Comparison of ENCODE assay signal across 14 cellular contexts in genomic region chrX:127038065-127038464, GRCh38.
DNase-seq lines count a peak whose midpoint lies in the region; ATAC-seq, FAIRE-seq and TF ChIP-seq lines count a peak whose summit lies in the region.
"Had no signal": no experiment of that assay in that cellular context is flagged by ENCODE, and none has a peak within 500 bp of the region (broad histone marks: within the 10 kb centered on the region; RNA-seq: fewer than 3 reads in every experiment).

No MANE protein-coding gene starts in this region.

- CTCF ChIA-PET in GM12878 (lab: Yijun Ruan, JAX): interaction anchor here (0.9 to 2.6 kb wide), 5 partner anchors 15 to 1907 kb away, joined by 3 to 12 read pairs (median 4); no protein-coding TSS in a partner anchor

- H3K36me3 ChIP-seq in Karpas-422 (ENCODE audit: insufficient read depth, low read length) (no peaks in the 10 kb centered on the region), GM12878 (ENCODE audit: control insufficient read depth in 2 of 2, insufficient read depth in 2 of 2, low read length in 1 of 2) (no peaks in the 10 kb centered on the region), mucosa of descending colon (ENCODE audit: low read depth) (no peaks in the 10 kb centered on the region)
- H3K36me3 ChIP-seq: upper lobe of left lung had no signal

- peak in 2 of 3 experiments; percentile 16 to 30; a peak in 2 of 6 replicates for TF ChIP-seq CTCF in GM12878 (IDR thresholded peaks at IDR 0.05 in 2 of 3, conservative IDR thresholded peaks at IDR 0.05 in 1 of 3; ENCODE audit: control insufficient read depth in 2 of 3, extremely low read depth in 1 of 3, insufficient read depth in 1 of 3, low read depth in 3 of 3, low read length in 3 of 3)
- TF ChIP-seq CTCF in nephron (IDR thresholded peaks at IDR 0.05; ENCODE audit: unreplicated experiment in 3 of 3): peak; percentile 35 to 55 (median 37)
- TF ChIP-seq CTCF in mucosa of descending colon (IDR thresholded peaks at IDR 0.05): no peak

- intact Hi-C loops in GM12878 (cut with micrococcal nuclease; ENCODE audit: unreplicated experiment): loop anchor here (5.0 kb wide), 1 partner anchor 266 kb away; no protein-coding TSS in a partner anchor
- intact Hi-C loops in mucosa of descending colon (cut with DNase I, micrococcal nuclease): no loop called here

- H3K27me3 ChIP-seq in Karpas-422 (ENCODE audit: low read length) (no peaks in the 10 kb centered on the region), GM12878 (replicated peaks in 1 of 2; ENCODE audit: control insufficient read depth in 2 of 2, insufficient read depth in 2 of 2, low read length in 1 of 2) (no peaks in the 10 kb centered on the region)
- H3K27me3 ChIP-seq: upper lobe of left lung had no signal

- no peaks in the 10 kb centered on the region for H3K79me2 ChIP-seq in Karpas-422 (ENCODE audit: low read length)
- no peaks in the 10 kb centered on the region for H3K79me2 ChIP-seq in GM12878 (ENCODE audit: control insufficient read depth, insufficient read depth, low read length)

- 0% methylated on average over 1 of the region's 1 CpG for WGBS in GM12878 (ENCODE audit: insufficient coverage, insufficient replicate concordance, low lambda C conversion rate, missing lambda C conversion rate)

- no peak for TF ChIP-seq POLR2A in GM12878 (IDR thresholded peaks at IDR 0.05; ENCODE audit: low read depth, low read length)
- TF ChIP-seq POLR2A in GM18505 (IDR thresholded peaks at IDR 0.05; ENCODE audit: borderline replicate concordance, extremely low read depth, insufficient read depth, insufficient read length): no peak

- in situ Hi-C loops in GM12878 (cut with MboI): no loop called here

- peak; percentile 39 for TF ChIP-seq RAD21 in GM12878 (IDR thresholded peaks at IDR 0.05; ENCODE audit: insufficient read depth, low read depth, low read length)

- H3K4me1 ChIP-seq in Karpas-422 (ENCODE audit: low read length): no peaks in the 10 kb centered on the region
- no peaks in the 10 kb centered on the region for H3K4me1 ChIP-seq in GM12878 (ENCODE audit: control insufficient read depth, insufficient read depth, low read length)
- no peaks in the 10 kb centered on the region for H3K4me1 ChIP-seq in mucosa of descending colon (ENCODE audit: low read depth)
- H3K4me1 ChIP-seq: upper lobe of left lung had no signal

- DNase-seq in NCI-H2196 (lab: John Stamatoyannopoulos, UW; ENCODE audit: unreplicated experiment) (peak; percentile 0), NCI-H2196 treated with DMSO at 0.1 percent for 48 hours (lab: John Stamatoyannopoulos, UW; ENCODE audit: unreplicated experiment) (no peak), Karpas-422 (peak; percentile 43), GM12878 (ENCODE audit: low read depth, low spot score) (no peak), mucosa of descending colon (no peak), cerebellar cortex (ENCODE audit: low spot score) (no peak)
- DNase-seq: DMS153, NCI-H2029, upper lobe of left lung had no signal

- no peaks in the 10 kb centered on the region for H3K4me1 Mint-ChIP-seq in nephron

- no peak for TF ChIP-seq EP300 in GM12878 (IDR thresholded peaks at IDR 0.05; ENCODE audit: borderline replicate concordance in 1 of 2, control insufficient read depth in 1 of 2, low read depth in 2 of 2, low read length in 2 of 2)

- no peak overlapping the region for H3K9ac ChIP-seq in Karpas-422 (ENCODE audit: low read length)
- H3K9ac ChIP-seq in GM12878 (ENCODE audit: control insufficient read depth, insufficient read depth, low read length): no peak overlapping the region

- H3K27ac ChIP-seq in Karpas-422 (ENCODE audit: low read length) (no peak overlapping the region), GM12878 (ENCODE audit: control insufficient read depth, insufficient read depth) (no peak overlapping the region)
- H3K27ac ChIP-seq: upper lobe of left lung had no signal

- H3K9me2 ChIP-seq in Karpas-422 (replicated peaks; ENCODE audit: insufficient read depth, low read length): 0 out of 2 replicates have a peak, but pooled peaks cover 2% of the 10 kb centered on the region

- H4K20me1 ChIP-seq in Karpas-422 (ENCODE audit: insufficient read depth, low read depth, low read length): no peaks in the 10 kb centered on the region
- H4K20me1 ChIP-seq in GM12878 (ENCODE audit: control insufficient read depth, insufficient read depth): no peaks in the 10 kb centered on the region

- no peak overlapping the region for H2AFZ ChIP-seq in Karpas-422 (ENCODE audit: low read length)
- H2AFZ ChIP-seq in GM12878 (ENCODE audit: control insufficient read depth, low read depth, low read length): no peak overlapping the region

- POLR2A ChIA-PET in GM12878 (lab: Charles Lee): no interaction called here

- peaks cover 15% of the 10 kb centered on the region for H3K9me3 ChIP-seq in Karpas-422 (ENCODE audit: low read length)
- H3K9me3 ChIP-seq in GM12878 (replicated peaks; ENCODE audit: control insufficient read depth, insufficient read depth, low read length): no peaks in the 10 kb centered on the region
- no peaks in the 10 kb centered on the region for H3K9me3 ChIP-seq in mucosa of descending colon
- H3K9me3 ChIP-seq: upper lobe of left lung had no signal

- no peak for FAIRE-seq in GM12878 (lab: Jason Lieb, UNC)
- FAIRE-seq: colon, TTC549 had no signal

- H3K4me3 ChIP-seq in Karpas-422 (ENCODE audit: low read length) (no peak overlapping the region), GM12878 (no peak overlapping the region), mucosa of descending colon (no peak overlapping the region)
- H3K4me3 ChIP-seq: upper lobe of left lung had no signal

- SMC1A ChIA-PET in GM12878 (lab: Charles Lee; ENCODE audit: uncharacterized antibody, unreplicated experiment): interaction anchor here (2.3 kb wide), 1 partner anchor 268 kb away, joined by 6 read pairs; no protein-coding TSS in a partner anchor

- RAD21 ChIA-PET in GM12878 (lab: Charles Lee; ENCODE audit: unreplicated experiment): no interaction called here

- ATAC-seq in GM12878: no peak
- ATAC-seq in GM18505 (IDR thresholded peaks at IDR 0.05; ENCODE audit: unreplicated experiment): no peak
- ATAC-seq in mucosa of descending colon: no peak
- ATAC-seq: activated naive CD4-positive, alpha-beta T cell treated with anti-CD3 and anti-CD28 coated beads, Interleukin-2, amount 50 U/mL, for 72 hours had no signal

- H3K4me3 Mint-ChIP-seq in nephron: no peak overlapping the region

- no peaks in the 10 kb centered on the region for H3K9me3 Mint-ChIP-seq in nephron

- BruUV-seq in GM12878 (replicated peaks; lab: Mats Ljungman, UMichigan): no TSS peak

- H3K4me2 ChIP-seq in Karpas-422 (ENCODE audit: low read depth, low read length, poor library complexity, severe bottlenecking) (no peak overlapping the region), GM12878 (ENCODE audit: control insufficient read depth, insufficient read depth) (no peak overlapping the region)

- H3K27me3 Mint-ChIP-seq in nephron (ENCODE audit: low read depth): no peaks in the 10 kb centered on the region

- H3K27ac Mint-ChIP-seq in nephron: no peak overlapping the region
- H3K27ac Mint-ChIP-seq: activated naive CD4-positive, alpha-beta T cell treated with anti-CD3 and anti-CD28 coated beads, Interleukin-2, amount 50 U/mL, for 72 hours had no signal

- no peaks in the 10 kb centered on the region for H3K36me3 Mint-ChIP-seq in nephron (ENCODE audit: low read depth)
- H3K36me3 Mint-ChIP-seq: activated naive CD4-positive, alpha-beta T cell treated with anti-CD3 and anti-CD28 coated beads, Interleukin-2, amount 50 U/mL, for 72 hours had no signal

TF ChIP-seq in GM12878, 131 proteins besides CTCF, POLR2A, EP300 and RAD21:
- TF ChIP-seq, protein P1, sequence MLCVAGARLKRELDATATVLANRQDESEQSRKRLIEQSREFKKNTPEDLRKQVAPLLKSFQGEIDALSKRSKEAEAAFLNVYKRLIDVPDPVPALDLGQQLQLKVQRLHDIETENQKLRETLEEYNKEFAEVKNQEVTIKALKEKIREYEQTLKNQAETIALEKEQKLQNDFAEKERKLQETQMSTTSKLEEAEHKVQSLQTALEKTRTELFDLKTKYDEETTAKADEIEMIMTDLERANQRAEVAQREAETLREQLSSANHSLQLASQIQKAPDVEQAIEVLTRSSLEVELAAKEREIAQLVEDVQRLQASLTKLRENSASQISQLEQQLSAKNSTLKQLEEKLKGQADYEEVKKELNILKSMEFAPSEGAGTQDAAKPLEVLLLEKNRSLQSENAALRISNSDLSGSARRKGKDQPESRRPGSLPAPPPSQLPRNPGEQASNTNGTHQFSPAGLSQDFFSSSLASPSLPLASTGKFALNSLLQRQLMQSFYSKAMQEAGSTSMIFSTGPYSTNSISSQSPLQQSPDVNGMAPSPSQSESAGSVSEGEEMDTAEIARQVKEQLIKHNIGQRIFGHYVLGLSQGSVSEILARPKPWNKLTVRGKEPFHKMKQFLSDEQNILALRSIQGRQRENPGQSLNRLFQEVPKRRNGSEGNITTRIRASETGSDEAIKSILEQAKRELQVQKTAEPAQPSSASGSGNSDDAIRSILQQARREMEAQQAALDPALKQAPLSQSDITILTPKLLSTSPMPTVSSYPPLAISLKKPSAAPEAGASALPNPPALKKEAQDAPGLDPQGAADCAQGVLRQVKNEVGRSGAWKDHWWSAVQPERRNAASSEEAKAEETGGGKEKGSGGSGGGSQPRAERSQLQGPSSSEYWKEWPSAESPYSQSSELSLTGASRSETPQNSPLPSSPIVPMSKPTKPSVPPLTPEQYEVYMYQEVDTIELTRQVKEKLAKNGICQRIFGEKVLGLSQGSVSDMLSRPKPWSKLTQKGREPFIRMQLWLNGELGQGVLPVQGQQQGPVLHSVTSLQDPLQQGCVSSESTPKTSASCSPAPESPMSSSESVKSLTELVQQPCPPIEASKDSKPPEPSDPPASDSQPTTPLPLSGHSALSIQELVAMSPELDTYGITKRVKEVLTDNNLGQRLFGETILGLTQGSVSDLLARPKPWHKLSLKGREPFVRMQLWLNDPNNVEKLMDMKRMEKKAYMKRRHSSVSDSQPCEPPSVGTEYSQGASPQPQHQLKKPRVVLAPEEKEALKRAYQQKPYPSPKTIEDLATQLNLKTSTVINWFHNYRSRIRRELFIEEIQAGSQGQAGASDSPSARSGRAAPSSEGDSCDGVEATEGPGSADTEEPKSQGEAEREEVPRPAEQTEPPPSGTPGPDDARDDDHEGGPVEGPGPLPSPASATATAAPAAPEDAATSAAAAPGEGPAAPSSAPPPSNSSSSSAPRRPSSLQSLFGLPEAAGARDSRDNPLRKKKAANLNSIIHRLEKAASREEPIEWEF (IDR thresholded peaks at IDR 0.05; ENCODE audit: insufficient replicate concordance, low read depth, low read length): no peak
- TF ChIP-seq SMC3 (IDR thresholded peaks at IDR 0.05; ENCODE audit: borderline replicate concordance, low read length): 0 out of 2 replicates have a peak, but pooled peaks have one; percentile 7

Comparison
In these comparisons a context has a peak if more than half of its experiments do, and no peak if none do; other contexts are left out.
1. DNase-seq: peak in NCI-H2196 (single experiment) and Karpas-422 (single experiment); none in NCI-H2196 treated with DMSO at 0.1 percent for 48 hours (single experiment), GM12878 (single experiment), mucosa of descending colon (0 of 3) and cerebellar cortex (single experiment).